ENCODE assay signal across 19 cellular contexts in the genomic region with DNA sequence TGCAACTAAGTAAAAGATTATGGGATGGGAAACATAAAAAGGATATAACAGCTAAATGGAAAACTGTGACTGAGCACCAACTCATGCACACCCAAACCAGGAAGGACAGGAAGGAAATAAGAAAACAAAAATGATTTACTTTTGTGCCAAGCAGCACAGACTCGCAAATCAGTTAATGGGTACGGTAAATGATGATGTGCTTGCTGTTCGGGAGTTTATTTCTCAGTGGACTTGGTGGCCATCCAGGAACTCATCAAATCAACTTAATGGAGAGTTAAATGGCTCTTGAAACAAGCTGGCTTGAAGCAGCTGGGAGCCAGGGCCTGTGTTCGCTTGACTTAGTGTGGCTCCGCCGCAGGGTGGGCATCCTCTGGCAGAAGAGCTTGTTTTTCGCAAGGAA. TPM values are rescaled to one million over a fixed set of nuclear protein-coding genes. Genes with fewer than 3 reads are reported as not detected.
A peak's percentile ranks its signal among the peaks of the same experiment; 100 is the strongest.
DNase-seq lines count a peak whose midpoint lies in the region; ATAC-seq and TF ChIP-seq lines count a peak whose summit lies in the region.
"Had no signal": no experiment of that assay in that cellular context is flagged by ENCODE, and none has a peak within 500 bp of the region (broad histone marks: within the 10 kb centered on the region; RNA-seq: fewer than 3 reads in every experiment).

No MANE protein-coding gene starts in this region.

- no peak overlapping the region for H3K9ac ChIP-seq in rectal smooth muscle tissue (ENCODE audit: low read length)

- peak; percentile 39 for DNase-seq in NCI-H1092 (lab: John Stamatoyannopoulos, UW)
- peak; percentile 20 for DNase-seq in NCI-H2171 (lab: John Stamatoyannopoulos, UW)
- DNase-seq in coronary artery (ENCODE audit: low spot score), result peak; percentile 28
- no peak for DNase-seq in SHP77 treated with DMSO at 0.1 percent for 48 hours (lab: John Stamatoyannopoulos, UW)
- no peak for DNase-seq in T-helper 1 cell
- DNase-seq in NCI-H526 (lab: John Stamatoyannopoulos, UW), result no peak
- no peak for DNase-seq in natural killer cell
- DNase-seq: activated CD4-positive, alpha-beta T cell treated with anti-CD3 and anti-CD28 coated beads, Interleukin-2, amount 10 ng/mL, durations not matched to agents 7 days and 5 days; activated CD8-positive, alpha-beta memory T cell treated with anti-CD3 and anti-CD28 coated beads, Interleukin-2, amount 50 U/mL, for 48 hours; activated effector memory CD4-positive, alpha-beta T cell treated with anti-CD3 and anti-CD28 coated beads, Interleukin-2, amount 50 U/mL, for 16 hours; amniotic stem cell; CD8-positive, alpha-beta T cell; MM.1S; NCI-H226; SW 1271 had no signal

- H3K9me3 Mint-ChIP-seq in natural killer cell, result peaks cover 0 to 2% of the 10 kb centered on the region in 2 donors
- H3K9me3 Mint-ChIP-seq: mesothelial cell of epicardium had no signal

- no peak for ATAC-seq in natural killer cell
- ATAC-seq: esophagus mucosa had no signal

- TF ChIP-seq CTCF in coronary artery (IDR thresholded peaks at IDR 0.05) (no peak), natural killer cell (IDR thresholded peaks at IDR 0.05) (no peak)

- H3K36me3 ChIP-seq in rectal smooth muscle tissue (ENCODE audit: control insufficient read depth, insufficient read depth, low read length), result no peaks in the 10 kb centered on the region
- H3K36me3 ChIP-seq: thoracic aorta had no signal

- H3K4me3 ChIP-seq in coronary artery (no peak overlapping the region), rectal smooth muscle tissue (ENCODE audit: low read length) (no peak overlapping the region)
- H3K4me3 ChIP-seq: thoracic aorta had no signal

- H3K27me3 Mint-ChIP-seq in natural killer cell (ENCODE audit: low read depth in 2 of 2), result peaks cover 6 to 23% of the 10 kb centered on the region in 2 donors

- intact Hi-C loops in natural killer cell (cut with micrococcal nuclease), result no loop called here

- no peaks in the 10 kb centered on the region for H3K36me3 Mint-ChIP-seq in natural killer cell
- H3K36me3 Mint-ChIP-seq: mesothelial cell of epicardium had no signal

- H3K4me1 Mint-ChIP-seq in natural killer cell, result peaks cover 21 to 25% of the 10 kb centered on the region in 2 donors
- H3K4me1 Mint-ChIP-seq: mesothelial cell of epicardium had no signal

- no peak overlapping the region for H3K27ac Mint-ChIP-seq in natural killer cell
- H3K27ac Mint-ChIP-seq: mesothelial cell of epicardium had no signal

- H3K4me1 ChIP-seq in rectal smooth muscle tissue (ENCODE audit: control insufficient read depth, insufficient read depth, low read length), result peaks cover 18% of the 10 kb centered on the region

- H3K4me3 Mint-ChIP-seq in natural killer cell, result no peak overlapping the region
- H3K4me3 Mint-ChIP-seq: activated CD4-positive, alpha-beta T cell treated with anti-CD3 and anti-CD28 coated beads, Interleukin-2, amount 10 ng/mL, durations not matched to agents 7 days and 5 days; mesothelial cell of epicardium had no signal

- H3K27me3 ChIP-seq in rectal smooth muscle tissue (ENCODE audit: control insufficient read depth, insufficient read depth, low read length), result no peaks in the 10 kb centered on the region

- H3K27ac ChIP-seq in coronary artery (no peak overlapping the region), rectal smooth muscle tissue (ENCODE audit: low read depth, low read length) (peak overlapping the region; percentile 69)
- H3K27ac ChIP-seq: thoracic aorta had no signal

RNA-seq across cellular contexts. Expression of gene MTCL1, which starts 36.2 kb away (rescaled TPM):
- 1 to 10 TPM in 1 of 3 donors, under 1 TPM in 2; 0.38 to 1.5 (median 0.43) TPM for total RNA-seq in natural killer cell

Comparison
In these comparisons a context has a peak if more than half of its experiments do, and no peak if none do; other contexts are left out.
1. DNase-seq: peak in NCI-H1092 (single experiment), NCI-H2171 (single experiment) and coronary artery (single experiment); none in SHP77 treated with DMSO at 0.1 percent for 48 hours (single experiment), T-helper 1 cell (0 of 5), NCI-H526 (0 of 2) and natural killer cell (single experiment).